In the genomic region with DNA sequence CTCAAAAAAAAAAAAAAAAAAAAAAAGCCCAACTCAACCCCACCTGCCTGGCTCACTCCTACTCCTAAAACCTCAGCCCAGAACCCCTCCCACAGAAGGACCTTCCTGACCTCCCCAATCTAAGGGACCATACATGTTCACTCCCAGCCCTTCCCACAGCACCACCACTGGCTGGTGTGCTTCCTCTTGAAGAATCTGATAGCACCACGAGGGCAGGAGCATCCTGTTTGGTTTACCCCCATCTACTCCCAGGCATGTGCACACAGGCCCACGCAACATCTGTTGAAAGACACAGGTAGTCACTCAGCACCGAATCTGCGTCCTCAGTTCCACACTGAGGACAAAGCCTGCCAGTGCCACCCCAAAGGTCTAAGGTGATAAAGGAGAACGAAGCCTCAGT, we compare ENCODE assay signal across 24 cellular contexts. TPM values are rescaled to one million over a fixed set of nuclear protein-coding genes. Genes with fewer than 3 reads are reported as not detected.
DNase-seq lines count a peak whose midpoint lies in the region; TF ChIP-seq lines count a peak whose summit lies in the region.
"Had no signal": no experiment of that assay in that cellular context is flagged by ENCODE, and none has a peak within 500 bp of the region (broad histone marks: within the 10 kb centered on the region; RNA-seq: fewer than 3 reads in every experiment).

No MANE protein-coding gene starts in this region.

- no peak overlapping the region for H3K9ac ChIP-seq in neural progenitor cell

- peaks cover 4% of the 10 kb centered on the region for H3K4me1 ChIP-seq in neural progenitor cell
- H3K4me1 ChIP-seq: BE2C, breast epithelium had no signal

- no peak overlapping the region for H3K4me2 ChIP-seq in neural progenitor cell

- DNase-seq in DMS 273 (lab: John Stamatoyannopoulos, UW; ENCODE audit: unreplicated experiment) (peak; percentile 35), DMS 273 treated with DMSO at 0.1 percent for 48 hours (lab: John Stamatoyannopoulos, UW) (no peak), NCI-H2171 (lab: John Stamatoyannopoulos, UW) (peak; percentile 3), chondrocyte (ENCODE audit: low spot score) (no peak), neural progenitor cell (ENCODE audit: low spot score) (no peak), T-helper 1 cell (no peak), NCI-H774 (lab: John Stamatoyannopoulos, UW) (no peak)
- no peak for DNase-seq in stimulated activated naive CD4-positive, alpha-beta T cell (lab: John Stamatoyannopoulos, UW)
- DNase-seq: activated CD4-positive, alpha-beta T cell treated with anti-CD3 and anti-CD28 coated beads for 48 hours; BE2C; DMS79; esophagus squamous epithelium; glutamatergic neuron; NCI-H187 treated with DMSO at 0.1 percent for 48 hours; NCI-H510A; SHP77; stimulated activated CD4-positive, alpha-beta T cell treated with anti-CD3 and anti-CD28 coated beads, Interleukin-15, amount 100 ng/mL, for 24 hours had no signal

- H3K36me3 Mint-ChIP-seq in chondrocyte (ENCODE audit: low read depth) (peaks cover 5% of the 10 kb centered on the region), neural progenitor cell (peaks cover 15% of the 10 kb centered on the region)
- H3K36me3 Mint-ChIP-seq: activated naive CD4-positive, alpha-beta T cell treated with anti-CD3 and anti-CD28 coated beads, Interleukin-2, amount 50 U/mL, for 72 hours; memory B cell had no signal

- H3K79me2 ChIP-seq in neural progenitor cell (ENCODE audit: low read depth), result peaks cover 100% of the 10 kb centered on the region

- H3K4me3 ChIP-seq in neural progenitor cell, result no peak overlapping the region
- H3K4me3 ChIP-seq: breast epithelium, esophagus squamous epithelium had no signal

- no peak overlapping the region for H2AFZ ChIP-seq in neural progenitor cell (replicated peaks)

- no peaks in the 10 kb centered on the region for H3F3A ChIP-seq in neural progenitor cell (ENCODE audit: low read depth)

- H3K4me3 Mint-ChIP-seq in chondrocyte (ENCODE audit: unreplicated experiment) (no peak overlapping the region), neural progenitor cell (no peak overlapping the region)
- H3K4me3 Mint-ChIP-seq: memory B cell; stimulated activated naive CD8-positive, alpha-beta T cell treated with anti-CD3 and anti-CD28 coated beads, Interleukin-15, Interleukin-2, amounts not matched to agents 100 ng/mL and 50 ng/mL, for 24 hours; T-helper 1 cell treated with Interleukin-12 subunit alpha and Interleukin-12 subunit beta and Interleukin-4 antibody, amounts not matched to agents 30 μg/mL and 1 μg/mL, for 36 hours; type B pancreatic cell had no signal

- no peaks in the 10 kb centered on the region for H3K9me3 ChIP-seq in neural progenitor cell (ENCODE audit: low read depth)
- H3K9me3 ChIP-seq: BE2C, breast epithelium, esophagus squamous epithelium had no signal

- H3K4me1 Mint-ChIP-seq in chondrocyte (ENCODE audit: low read depth), result peaks cover 74% of the 10 kb centered on the region
- peaks cover 5% of the 10 kb centered on the region for H3K4me1 Mint-ChIP-seq in neural progenitor cell
- H3K4me1 Mint-ChIP-seq: memory B cell had no signal

- H3K27ac ChIP-seq in neural progenitor cell, result no peak overlapping the region
- H3K27ac ChIP-seq: 22Rv1, breast epithelium, esophagus squamous epithelium had no signal

- TF ChIP-seq CTCF in chondrocyte (IDR thresholded peaks at IDR 0.05) (no peak), neural progenitor cell (IDR thresholded peaks at IDR 0.05) (no peak)

- H3K27me3 ChIP-seq in neural progenitor cell, result no peaks in the 10 kb centered on the region
- H3K27me3 ChIP-seq: breast epithelium, esophagus squamous epithelium had no signal

- peak overlapping the region; percentile 66 for H3K27ac Mint-ChIP-seq in chondrocyte (ENCODE audit: unreplicated experiment)
- H3K27ac Mint-ChIP-seq in neural progenitor cell, result peak overlapping the region; percentile 74
- H3K27ac Mint-ChIP-seq: activated naive CD4-positive, alpha-beta T cell treated with anti-CD3 and anti-CD28 coated beads, Interleukin-2, amount 50 U/mL, for 72 hours; memory B cell; stimulated activated naive CD8-positive, alpha-beta T cell treated with anti-CD3 and anti-CD28 coated beads, Interleukin-15, Interleukin-2, amounts not matched to agents 100 ng/mL and 50 ng/mL, for 24 hours; T-helper 1 cell treated with Interleukin-12 subunit alpha and Interleukin-12 subunit beta and Interleukin-4 antibody, amounts not matched to agents 30 μg/mL and 1 μg/mL, for 36 hours; type B pancreatic cell had no signal

- H4K20me1 ChIP-seq in neural progenitor cell (ENCODE audit: low read depth), result peaks cover 100% of the 10 kb centered on the region

- no peaks in the 10 kb centered on the region for H3K36me3 ChIP-seq in neural progenitor cell
- H3K36me3 ChIP-seq: BE2C, breast epithelium had no signal

- no peaks in the 10 kb centered on the region for H3K9me3 Mint-ChIP-seq in chondrocyte (ENCODE audit: low read depth)
- no peaks in the 10 kb centered on the region for H3K9me3 Mint-ChIP-seq in neural progenitor cell
- H3K9me3 Mint-ChIP-seq: activated naive CD4-positive, alpha-beta T cell treated with anti-CD3 and anti-CD28 coated beads, Interleukin-2, amount 50 U/mL, for 72 hours; memory B cell; stimulated activated naive CD8-positive, alpha-beta T cell treated with anti-CD3 and anti-CD28 coated beads, Interleukin-15, Interleukin-2, amounts not matched to agents 100 ng/mL and 50 ng/mL, for 24 hours; T-helper 1 cell treated with Interleukin-12 subunit alpha and Interleukin-12 subunit beta and Interleukin-4 antibody, amounts not matched to agents 30 μg/mL and 1 μg/mL, for 36 hours; type B pancreatic cell had no signal

- H3K27me3 Mint-ChIP-seq in chondrocyte (ENCODE audit: low read depth) (no peaks in the 10 kb centered on the region), neural progenitor cell (ENCODE audit: insufficient read depth, low read depth) (peaks cover 3% of the 10 kb centered on the region)
- H3K27me3 Mint-ChIP-seq: type B pancreatic cell had no signal

RNA-seq across cellular contexts. Expression of a gene that starts 8.2 kb away (rescaled TPM):
- total RNA-seq in chondrocyte (58.1 to 104 TPM (median 100 TPM) in 3 replicates), neural progenitor cell (ENCODE audit: low replicate concordance) (15.2 and 18.4 TPM in 2 replicates)

Comparison
In these comparisons a context has a peak if more than half of its experiments do, and no peak if none do; other contexts are left out.
1. DNase-seq: peak in DMS 273 (single experiment) and NCI-H2171 (single experiment); none in DMS 273 treated with DMSO at 0.1 percent for 48 hours (single experiment), chondrocyte (single experiment), neural progenitor cell (single experiment), T-helper 1 cell (0 of 5), NCI-H774 (single experiment) and stimulated activated naive CD4-positive, alpha-beta T cell (0 of 6).